15 cellular contexts compared by ENCODE assay signal in genomic region chr5:101160002-101160401, GRCh38.
"Had no signal": no experiment of that assay in that cellular context is flagged by ENCODE, and none has a peak within 500 bp of the region (broad histone marks: within the 10 kb centered on the region; RNA-seq: fewer than 3 reads in every experiment).

No MANE protein-coding gene starts in this region.

- H3K4me1 ChIP-seq: colonic mucosa, esophagus squamous epithelium, uterus had no signal

- H3K36me3 ChIP-seq: cardiac muscle cell, colonic mucosa, esophagus squamous epithelium, ovary, tibial nerve, uterus had no signal

- H3K27ac Mint-ChIP-seq: activated CD4-positive, alpha-beta T cell treated with anti-CD3 and anti-CD28 coated beads, Interleukin-2, amount 10 ng/mL, durations not matched to agents 7 days and 5 days; activated naive CD8-positive, alpha-beta T cell treated with anti-CD3 and anti-CD28 coated beads, Interleukin-2, amount 50 U/mL, for 24 hours; activated T-helper 17 cell treated with anti-CD3 and anti-CD28 coated beads, Interleukin-2, amount 50 U/mL, for 72 hours had no signal

- ATAC-seq: activated naive CD8-positive, alpha-beta T cell treated with anti-CD3 and anti-CD28 coated beads, Interleukin-2, amount 50 U/mL, for 24 hours; activated T-helper 17 cell treated with anti-CD3 and anti-CD28 coated beads, Interleukin-2, amount 50 U/mL, for 72 hours had no signal

- H3K27me3 ChIP-seq: cardiac muscle cell, colonic mucosa, esophagus squamous epithelium, ovary, tibial nerve, uterus had no signal

- H3K4me3 ChIP-seq: cardiac muscle cell, colonic mucosa, esophagus squamous epithelium, ovary, tibial nerve, uterus had no signal

- DNase-seq: activated CD4-positive, alpha-beta T cell treated with anti-CD3 and anti-CD28 coated beads, Interleukin-2, amount 10 ng/mL, durations not matched to agents 7 days and 5 days; activated CD8-positive, alpha-beta memory T cell treated with anti-CD3 and anti-CD28 coated beads for 24 hours; activated naive CD4-positive, alpha-beta T cell treated with Interleukin-2 at 50 U/mL for 16 hours; activated naive CD8-positive, alpha-beta T cell treated with anti-CD3 and anti-CD28 coated beads, Interleukin-2, amount 50 U/mL, for 24 hours; activated T-cell treated with anti-CD3 and anti-CD28 coated beads for 4 hours; aorta; colonic mucosa; esophagus squamous epithelium; ovary; stimulated activated CD4-positive, alpha-beta T cell treated with anti-CD3 and anti-CD28 coated beads, Interleukin-4, amount 100 ng/mL, for 1 hour; stimulated activated naive CD4-positive, alpha-beta T cell; uterus had no signal

- H3K27ac ChIP-seq: cardiac muscle cell, colonic mucosa, esophagus squamous epithelium, ovary, tibial nerve, uterus had no signal

- H3K9me3 ChIP-seq: colonic mucosa, esophagus squamous epithelium, ovary, uterus had no signal
